In genomic region chr3:144820726-144821125, GRCh38 we compare ENCODE assay signal across 31 cellular contexts.
"Had no signal": no experiment of that assay in that cellular context is flagged by ENCODE, and none has a peak within 500 bp of the region (broad histone marks: within the 10 kb centered on the region; RNA-seq: fewer than 3 reads in every experiment).

No MANE protein-coding gene starts in this region.

- H3K27ac ChIP-seq: cardiac muscle cell, VCaP had no signal

- ATAC-seq: activated CD8-positive, alpha-beta T cell treated with anti-CD3 and anti-CD28 coated beads for 36 hours; activated naive CD8-positive, alpha-beta T cell treated with anti-CD3 and anti-CD28 coated beads, Interleukin-2, amount 50 U/mL, for 24 hours; activated T-cell treated with anti-CD3 and anti-CD28 coated beads, Interleukin-2, amount 50 U/mL, for 4 hours; activated T-cell treated with anti-CD3 and anti-CD28 coated beads, Interleukin-2, amount 50 U/mL, for 72 hours; activated T-helper 17 cell treated with anti-CD3 and anti-CD28 coated beads, Interleukin-2, amount 50 U/mL, for 72 hours had no signal

- FAIRE-seq: astrocyte, bronchial epithelial cell, TTC549 had no signal

- H3K36me3 ChIP-seq: cardiac muscle cell had no signal

- H3K4me3 ChIP-seq: cardiac muscle cell had no signal

- H3K27me3 ChIP-seq: cardiac muscle cell had no signal

- DNase-seq: activated B cell treated with CpG ODN at 0.5 μM for 24 hours; activated CD4-positive, alpha-beta memory T cell treated with anti-CD3 and anti-CD28 coated beads for 36 hours; activated CD4-positive, alpha-beta T cell treated with anti-CD3 and anti-CD28 coated beads for 4 hours; activated CD4-positive, alpha-beta T cell treated with anti-CD3 and anti-CD28 coated beads, Interleukin-2, amount 10 ng/mL, durations not matched to agents 24 days and 14 days; activated CD4-positive, alpha-beta T cell treated with anti-CD3 and anti-CD28 coated beads, Interleukin-2, amount 50 U/mL, for 1 hour; activated CD4-positive, alpha-beta T cell treated with anti-CD3 and anti-CD28 coated beads, Interleukin-2, amount 50 U/mL, for 4 hours; activated CD4-positive, CD25-positive, alpha-beta regulatory T cell treated with anti-CD3 and anti-CD28 coated beads, Interleukin-2, amount 50 U/mL, for 72 hours; activated CD8-positive, alpha-beta memory T cell treated with anti-CD3 and anti-CD28 coated beads, Interleukin-2, amount 50 U/mL, for 4 hours; activated CD8-positive, alpha-beta T cell treated with anti-CD3 and anti-CD28 coated beads for 36 hours; activated gamma-delta T cell; activated naive CD4-positive, alpha-beta T cell treated with anti-CD3 and anti-CD28 coated beads, Interleukin-2, amount 10 ng/mL, durations not matched to agents 7 days and 5 days; activated naive CD4-positive, alpha-beta T cell treated with Interleukin-2 at 50 U/mL for 16 hours; activated naive CD8-positive, alpha-beta T cell treated with anti-CD3 and anti-CD28 coated beads, Interleukin-2, amount 10 ng/mL, durations not matched to agents 7 days and 5 days; activated naive CD8-positive, alpha-beta T cell treated with anti-CD3 and anti-CD28 coated beads, Interleukin-2, amount 50 U/mL, for 24 hours; activated T-cell treated with anti-CD3 and anti-CD28 coated beads for 4 hours; activated T-cell treated with anti-CD3 and anti-CD28 coated beads, Interleukin-2, amount 50 U/mL, for 1 hour; activated T-cell treated with anti-CD3 and anti-CD28 coated beads, Interleukin-2, amount 50 U/mL, for 4 hours; activated T-cell treated with anti-CD3 and anti-CD28 coated beads, Interleukin-2, amount 50 U/mL, for 72 hours; amygdala; aorta; caudate nucleus; cerebellar nuclear complex; T-helper 1 cell; T-helper 2 cell; T-helper 9 cell had no signal
